In the genomic region with DNA sequence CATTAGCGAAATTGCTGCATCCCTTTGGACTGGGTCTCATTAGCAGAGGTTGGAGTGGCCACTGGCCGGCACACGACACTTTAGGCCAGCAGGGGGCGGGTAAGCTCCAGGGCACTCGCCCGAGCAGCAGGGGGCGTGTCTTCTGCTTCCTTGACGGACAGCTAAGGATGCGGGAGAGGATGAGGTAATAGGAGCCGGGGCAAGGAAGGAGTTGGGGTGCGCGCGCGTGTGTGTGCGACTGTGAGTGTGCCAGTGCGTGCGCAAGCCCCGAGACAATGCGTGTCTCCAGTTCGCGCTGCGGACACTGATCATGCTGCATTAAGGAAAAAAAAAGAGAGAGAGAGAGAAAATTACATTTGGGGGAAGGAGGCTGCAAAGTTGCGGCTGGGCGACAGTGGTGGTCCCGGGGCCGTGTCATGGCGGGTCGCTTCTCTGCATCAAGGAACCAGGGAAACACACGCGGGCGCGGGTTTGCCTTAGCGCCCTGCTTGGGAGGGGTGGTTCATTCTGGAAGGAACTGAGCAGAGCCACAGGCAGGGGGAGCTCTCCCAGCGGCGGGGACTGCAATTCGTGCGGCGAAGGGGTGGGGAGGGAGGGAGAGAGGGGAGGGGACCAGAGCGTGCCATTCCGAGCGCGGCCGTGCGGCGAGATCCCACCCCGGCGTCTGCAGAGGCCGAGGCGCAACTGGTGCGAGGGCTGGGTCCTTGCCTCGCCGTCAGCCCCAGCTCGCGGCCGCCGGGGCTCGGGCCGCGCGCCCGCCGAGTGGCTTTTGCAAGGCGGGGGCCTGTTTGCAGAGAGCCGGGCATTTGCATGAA, we compare ENCODE assay signal across 1 cellular context.
TF ChIP-seq lines count a peak whose summit lies in the region.

A gene (plus strand): TSS at position 625 of the 815 bp plus-strand sequence. CDS start 464 bp downstream, outside the sequence.

TF ChIP-seq in A549, 52 proteins besides CTCF, POLR2A, EP300 and RAD21 (continued from another document):
- TF ChIP-seq ZFP36 (IDR thresholded peaks at IDR 0.05; ENCODE audit: borderline replicate concordance, partially characterized antibody) (no peak), TFCP2L1 (CRISPR knock-in tag; IDR thresholded peaks at IDR 0.05) (no peak), POLR2AphosphoS2 (conservative IDR thresholded peaks at IDR 0.05; ENCODE audit: low read length) (no peak), HDAC2 (IDR thresholded peaks at IDR 0.05) (no peak), NR3C1 (IDR thresholded peaks at IDR 0.05) (no peak), SMC3 (IDR thresholded peaks at IDR 0.05) (peak; percentile 77), JUN (IDR thresholded peaks at IDR 0.05) (0 out of 5 replicates have a peak, but pooled peaks of 1 of the 2 experiments have one; percentile 23), CHD4 (IDR thresholded peaks at IDR 0.05; ENCODE audit: borderline replicate concordance) (no peak), CHD2 (IDR thresholded peaks at IDR 0.05; ENCODE audit: low read length, partially characterized antibody) (no peak), MAFK (IDR thresholded peaks at IDR 0.05; ENCODE audit: partially characterized antibody) (no peak), FOSB (CRISPR knock-in tag; IDR thresholded peaks at IDR 0.05) (no peak), HEYL (CRISPR knock-in tag; IDR thresholded peaks at IDR 0.05) (no peak), CEBPB (IDR thresholded peaks at IDR 0.05) (peak; percentile 17 to 58; a peak in 2 of 4 replicates)
- TF ChIP-seq, protein P1, sequence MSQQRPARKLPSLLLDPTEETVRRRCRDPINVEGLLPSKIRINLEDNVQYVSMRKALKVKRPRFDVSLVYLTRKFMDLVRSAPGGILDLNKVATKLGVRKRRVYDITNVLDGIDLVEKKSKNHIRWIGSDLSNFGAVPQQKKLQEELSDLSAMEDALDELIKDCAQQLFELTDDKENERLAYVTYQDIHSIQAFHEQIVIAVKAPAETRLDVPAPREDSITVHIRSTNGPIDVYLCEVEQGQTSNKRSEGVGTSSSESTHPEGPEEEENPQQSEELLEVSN (IDR thresholded peaks at IDR 0.05; ENCODE audit: borderline replicate concordance, low read depth) = peak; percentile 89
